ENCODE assay signal across 1 cellular context in the genomic region with DNA sequence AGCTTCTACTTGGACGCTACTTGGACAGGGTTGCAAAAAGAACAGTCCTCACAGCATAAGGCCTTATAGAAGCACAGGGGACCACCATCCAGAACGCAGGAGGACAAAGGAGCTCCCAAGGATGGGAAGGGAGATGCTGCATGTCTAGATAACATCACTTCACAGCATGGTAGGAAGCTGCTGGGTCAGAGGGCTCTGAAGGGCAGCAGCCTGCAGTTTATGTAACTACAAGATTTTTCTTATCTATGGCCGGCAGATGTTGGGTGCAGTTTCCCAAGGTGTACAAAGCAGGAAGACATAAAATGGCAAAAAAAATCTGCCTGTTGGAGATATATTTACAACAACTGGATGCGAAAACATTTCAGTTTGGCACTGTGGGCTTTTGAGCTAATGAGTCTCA.
A peak's percentile ranks its signal among the peaks of the same experiment; 100 is the strongest.
TF ChIP-seq lines count a peak whose summit lies in the region.

No MANE protein-coding gene starts in this region.

TF ChIP-seq in K562, 482 proteins besides CTCF, POLR2A, EP300 and RAD21 (continued from another document and continues in another):
- TF ChIP-seq AFF4 (CRISPR knock-in tag; IDR thresholded peaks at IDR 0.05) (no peak), PHF20 (IDR thresholded peaks at IDR 0.05; ENCODE audit: partially characterized antibody) (no peak), ZNF75A (CRISPR knock-in tag; IDR thresholded peaks at IDR 0.05) (no peak), NR3C1 (CRISPR knock-in tag; IDR thresholded peaks at IDR 0.05) (no peak), PPARD (CRISPR knock-in tag; IDR thresholded peaks at IDR 0.05) (no peak), ETV5 (CRISPR knock-in tag; IDR thresholded peaks at IDR 0.05; ENCODE audit: low read depth) (0 out of 2 replicates have a peak, but pooled peaks have one; percentile 20), HOXB6 (CRISPR knock-in tag; IDR thresholded peaks at IDR 0.05; ENCODE audit: borderline replicate concordance) (no peak), RBM39 (optimal IDR thresholded peaks at IDR 0.05; ENCODE audit: low read depth, low read length) (no peak), ZNF766 (CRISPR knock-in tag; conservative IDR thresholded peaks at IDR 0.05) (peak; percentile 43; the same call in 1 of the 2 replicates), IRF2 (CRISPR knock-in tag; IDR thresholded peaks at IDR 0.05) (no peak), BRF1 (IDR thresholded peaks at IDR 0.05; ENCODE audit: borderline replicate concordance, extremely low read depth, insufficient read length) (no peak), SETDB1 (IDR thresholded peaks at IDR 0.05; ENCODE audit: low read length) (no peak), PCBP1 (IDR thresholded peaks at IDR 0.05; ENCODE audit: low read depth, low read length, poor library complexity, severe bottlenecking) (no peak), STAT5A (IDR thresholded peaks at IDR 0.05; ENCODE audit: borderline replicate concordance, low read length) (peak; percentile 90), HMGN3 (IDR thresholded peaks at IDR 0.05; ENCODE audit: borderline replicate concordance, extremely low read depth, insufficient read length, low read depth, low read length) (peak; percentile 32), ARID2 (IDR thresholded peaks at IDR 0.05) (no peak), CBFA2T2 (conservative IDR thresholded peaks at IDR 0.05) (peak; percentile 96), EWSR1 (IDR thresholded peaks at IDR 0.05; ENCODE audit: borderline replicate concordance, low read depth, partially characterized antibody) (no peak), ZFP36 (IDR thresholded peaks at IDR 0.05; ENCODE audit: low read depth, low read length, partially characterized antibody) (no peak), BRCA1 (IDR thresholded peaks at IDR 0.05) (no peak), BRCA1 (CRISPR knock-in tag; IDR thresholded peaks at IDR 0.05) (no peak), FUS (optimal IDR thresholded peaks at IDR 0.05; ENCODE audit: low read depth, low read length) (no peak), NFIC (IDR thresholded peaks at IDR 0.05) (peak; percentile 86), TBP (optimal IDR thresholded peaks at IDR 0.05; ENCODE audit: low read depth, low read length) (no peak), SMAD4 (CRISPR knock-in tag; conservative IDR thresholded peaks at IDR 0.05) (peak; percentile 75), ZNF79 (CRISPR knock-in tag; IDR thresholded peaks at IDR 0.05; ENCODE audit: low read depth) (no peak), ZBTB17 (CRISPR knock-in tag; IDR thresholded peaks at IDR 0.05) (no peak), KDM1A (IDR thresholded peaks at IDR 0.05) (peak; percentile 94 to 96), ZBTB26 (CRISPR knock-in tag; IDR thresholded peaks at IDR 0.05) (no peak), RCOR1 (IDR thresholded peaks at IDR 0.05; ENCODE audit: borderline replicate concordance in 1 of 2, low read depth in 2 of 2, low read length in 2 of 2) (peak in 1 of 2 experiments; percentile 96; a peak in 2 of 4 replicates), SMARCC2 (IDR thresholded peaks at IDR 0.05; ENCODE audit: low read depth) (peak; percentile 58; the same call in 1 of the 2 replicates), BHLHE40 (IDR thresholded peaks at IDR 0.05; ENCODE audit: low read length) (no peak), TAF1 (IDR thresholded peaks at IDR 0.05; ENCODE audit: control insufficient read depth, extremely low read depth, insufficient read depth, low read length, severe bottlenecking) (no peak), JUNB (CRISPR knock-in tag; conservative IDR thresholded peaks at IDR 0.05) (no peak), PHF8 (IDR thresholded peaks at IDR 0.05; ENCODE audit: borderline replicate concordance, low read length) (no peak), PYGO2 (tag; IDR thresholded peaks at IDR 0.05) (no peak), HBP1 (CRISPR knock-in tag; IDR thresholded peaks at IDR 0.05) (no peak)
- TF ChIP-seq, protein P1, sequence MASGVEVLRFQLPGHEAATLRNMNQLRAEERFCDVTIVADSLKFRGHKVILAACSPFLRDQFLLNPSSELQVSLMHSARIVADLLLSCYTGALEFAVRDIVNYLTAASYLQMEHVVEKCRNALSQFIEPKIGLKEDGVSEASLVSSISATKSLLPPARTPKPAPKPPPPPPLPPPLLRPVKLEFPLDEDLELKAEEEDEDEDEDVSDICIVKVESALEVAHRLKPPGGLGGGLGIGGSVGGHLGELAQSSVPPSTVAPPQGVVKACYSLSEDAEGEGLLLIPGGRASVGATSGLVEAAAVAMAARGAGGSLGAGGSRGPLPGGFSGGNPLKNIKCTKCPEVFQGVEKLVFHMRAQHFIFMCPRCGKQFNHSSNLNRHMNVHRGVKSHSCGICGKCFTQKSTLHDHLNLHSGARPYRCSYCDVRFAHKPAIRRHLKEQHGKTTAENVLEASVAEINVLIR (CRISPR knock-in tag; IDR thresholded peaks at IDR 0.05) = no peak
- TF ChIP-seq, protein P2, sequence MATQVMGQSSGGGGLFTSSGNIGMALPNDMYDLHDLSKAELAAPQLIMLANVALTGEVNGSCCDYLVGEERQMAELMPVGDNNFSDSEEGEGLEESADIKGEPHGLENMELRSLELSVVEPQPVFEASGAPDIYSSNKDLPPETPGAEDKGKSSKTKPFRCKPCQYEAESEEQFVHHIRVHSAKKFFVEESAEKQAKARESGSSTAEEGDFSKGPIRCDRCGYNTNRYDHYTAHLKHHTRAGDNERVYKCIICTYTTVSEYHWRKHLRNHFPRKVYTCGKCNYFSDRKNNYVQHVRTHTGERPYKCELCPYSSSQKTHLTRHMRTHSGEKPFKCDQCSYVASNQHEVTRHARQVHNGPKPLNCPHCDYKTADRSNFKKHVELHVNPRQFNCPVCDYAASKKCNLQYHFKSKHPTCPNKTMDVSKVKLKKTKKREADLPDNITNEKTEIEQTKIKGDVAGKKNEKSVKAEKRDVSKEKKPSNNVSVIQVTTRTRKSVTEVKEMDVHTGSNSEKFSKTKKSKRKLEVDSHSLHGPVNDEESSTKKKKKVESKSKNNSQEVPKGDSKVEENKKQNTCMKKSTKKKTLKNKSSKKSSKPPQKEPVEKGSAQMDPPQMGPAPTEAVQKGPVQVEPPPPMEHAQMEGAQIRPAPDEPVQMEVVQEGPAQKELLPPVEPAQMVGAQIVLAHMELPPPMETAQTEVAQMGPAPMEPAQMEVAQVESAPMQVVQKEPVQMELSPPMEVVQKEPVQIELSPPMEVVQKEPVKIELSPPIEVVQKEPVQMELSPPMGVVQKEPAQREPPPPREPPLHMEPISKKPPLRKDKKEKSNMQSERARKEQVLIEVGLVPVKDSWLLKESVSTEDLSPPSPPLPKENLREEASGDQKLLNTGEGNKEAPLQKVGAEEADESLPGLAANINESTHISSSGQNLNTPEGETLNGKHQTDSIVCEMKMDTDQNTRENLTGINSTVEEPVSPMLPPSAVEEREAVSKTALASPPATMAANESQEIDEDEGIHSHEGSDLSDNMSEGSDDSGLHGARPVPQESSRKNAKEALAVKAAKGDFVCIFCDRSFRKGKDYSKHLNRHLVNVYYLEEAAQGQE (CRISPR knock-in tag; IDR thresholded peaks at IDR 0.05; ENCODE audit: low read depth) = no peak
- TF ChIP-seq, protein P3, sequence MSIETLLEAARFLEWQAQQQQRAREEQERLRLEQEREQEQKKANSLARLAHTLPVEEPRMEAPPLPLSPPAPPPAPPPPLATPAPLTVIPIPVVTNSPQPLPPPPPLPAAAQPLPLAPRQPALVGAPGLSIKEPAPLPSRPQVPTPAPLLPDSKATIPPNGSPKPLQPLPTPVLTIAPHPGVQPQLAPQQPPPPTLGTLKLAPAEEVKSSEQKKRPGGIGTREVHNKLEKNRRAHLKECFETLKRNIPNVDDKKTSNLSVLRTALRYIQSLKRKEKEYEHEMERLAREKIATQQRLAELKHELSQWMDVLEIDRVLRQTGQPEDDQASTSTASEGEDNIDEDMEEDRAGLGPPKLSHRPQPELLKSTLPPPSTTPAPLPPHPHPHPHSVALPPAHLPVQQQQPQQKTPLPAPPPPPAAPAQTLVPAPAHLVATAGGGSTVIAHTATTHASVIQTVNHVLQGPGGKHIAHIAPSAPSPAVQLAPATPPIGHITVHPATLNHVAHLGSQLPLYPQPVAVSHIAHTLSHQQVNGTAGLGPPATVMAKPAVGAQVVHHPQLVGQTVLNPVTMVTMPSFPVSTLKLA (conservative IDR thresholded peaks at IDR 0.05) = no peak
